In genomic region chr6:142935553-142936517, GRCh38 we compare ENCODE assay signal across 8 cellular contexts. TPM values are rescaled to one million over a fixed set of nuclear protein-coding genes. Genes with fewer than 3 reads are reported as not detected.
DNase-seq lines count a peak whose midpoint lies in the region; ATAC-seq, FAIRE-seq and TF ChIP-seq lines count a peak whose summit lies in the region.

No MANE protein-coding gene starts in this region.

- H3K27me3 Mint-ChIP-seq in IgD-negative memory B cell = no peaks in the 10 kb centered on the region

- peak overlapping the region; percentile 54 to 93 (median 88) for H3K4me3 Mint-ChIP-seq in IgD-negative memory B cell

- no peaks in the 10 kb centered on the region for H3K9me3 Mint-ChIP-seq in IgD-negative memory B cell

- H3K4me1 Mint-ChIP-seq in IgD-negative memory B cell = peaks cover 64 to 71% (median 69%) of the 10 kb centered on the region in 3 donors

- H3K36me3 Mint-ChIP-seq in IgD-negative memory B cell = peaks cover 1% of the 10 kb centered on the region

- TF ChIP-seq CTCF in D721Med (IDR thresholded peaks at IDR 0.05; ENCODE audit: insufficient read depth, missing control alignments) = no peak

- peak overlapping the region; percentile 58 to 93 (median 90) for H3K27ac Mint-ChIP-seq in IgD-negative memory B cell

- FAIRE-seq in D721Med (lab: Jason Lieb, UNC) = no peak

- DNase-seq in kidney tubule cell (ENCODE audit: low spot score) = peak; percentile 69
- no peak for DNase-seq in D721Med (ENCODE audit: insufficient read length, low spot score)
- DNase-seq in NOMO-1 treated with dmso at 0.1 percent for 144 hours (lab: John Stamatoyannopoulos, UW; ENCODE audit: unreplicated experiment) = no peak
- DNase-seq in Ammon's horn (ENCODE audit: low spot score) = no peak
- no peak for DNase-seq in NCI-H187 treated with DMSO at 0.1 percent for 48 hours (lab: John Stamatoyannopoulos, UW)

- ATAC-seq in GM18502 (IDR thresholded peaks at IDR 0.05; ENCODE audit: poor library complexity, unreplicated experiment) (peak; percentile 59), GM21529 (IDR thresholded peaks at IDR 0.05; ENCODE audit: unreplicated experiment) (peak; percentile 49)

RNA-seq across cellular contexts. Expression of gene HIVEP2, which starts 9.1 kb away (rescaled TPM):
- polyA plus RNA-seq in IgD-negative memory B cell = 5.9 TPM
